In the genomic region with DNA sequence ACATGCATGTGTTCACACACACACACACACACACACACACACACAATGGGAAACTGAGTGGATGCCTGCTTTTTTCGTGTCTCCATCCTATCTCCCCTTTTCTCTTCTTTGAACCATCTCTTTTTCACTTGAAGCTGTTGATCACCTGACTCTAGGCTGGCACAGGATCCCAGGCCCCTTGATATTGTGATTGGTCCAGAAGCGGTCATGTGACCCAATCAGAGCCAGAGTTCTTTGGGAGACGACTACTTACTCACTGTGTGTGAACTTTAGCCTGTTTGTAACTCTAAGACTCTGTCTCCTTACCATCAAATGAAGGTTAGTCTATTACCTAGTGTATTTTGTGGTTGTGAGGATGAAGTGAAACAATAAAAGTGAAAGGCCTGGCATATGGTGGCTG, we compare ENCODE assay signal across 28 cellular contexts.
"Had no signal": no experiment of that assay in that cellular context is flagged by ENCODE, and none has a peak within 500 bp of the region (broad histone marks: within the 10 kb centered on the region; RNA-seq: fewer than 3 reads in every experiment).

No MANE protein-coding gene starts in this region.

- H3K27me3 ChIP-seq: brain microvascular endothelial cell, dorsolateral prefrontal cortex had no signal

- H3K27ac Mint-ChIP-seq: activated CD4-positive, alpha-beta memory T cell treated with anti-CD3 and anti-CD28 coated beads, Interleukin-2, amount 10 ng/mL, durations not matched to agents 7 days and 5 days; activated CD4-positive, alpha-beta T cell treated with anti-CD3 and anti-CD28 coated beads, Interleukin-2, amount 10 ng/mL, durations not matched to agents 7 days and 5 days; activated naive CD8-positive, alpha-beta T cell; activated T-cell treated with anti-CD3 and anti-CD28 coated beads, Interleukin-2, amount 50 U/mL, for 24 hours; activated T-cell treated with anti-CD3 and anti-CD28 coated beads, Interleukin-2, amount 50 U/mL, for 72 hours; dendritic cell treated with granulocyte-macrophage colony-stimulating factor and Interleukin-4, amounts not matched to agents 40 ng/mL and 50 ng/mL, for 4 days; endodermal cell; T-helper 17 cell; T-helper 2 cell treated with Interferon-gamma antibody and Interleukin-4, amounts not matched to agents 5 μg/mL and 100 μg/mL, for 36 hours had no signal

- H3K36me3 Mint-ChIP-seq: activated naive CD8-positive, alpha-beta T cell had no signal

- ATAC-seq: activated T-cell treated with anti-CD3 and anti-CD28 coated beads, Interleukin-2, amount 50 U/mL, for 72 hours; esophagus mucosa; T-helper 17 cell had no signal

- H3K27me3 Mint-ChIP-seq: activated CD4-positive, alpha-beta memory T cell treated with anti-CD3 and anti-CD28 coated beads, Interleukin-2, amount 10 ng/mL, durations not matched to agents 7 days and 5 days; central memory CD8-positive, alpha-beta T cell; T-helper 17 cell had no signal

- H3K9me3 Mint-ChIP-seq: activated CD4-positive, alpha-beta memory T cell treated with anti-CD3 and anti-CD28 coated beads, Interleukin-2, amount 10 ng/mL, durations not matched to agents 7 days and 5 days; activated CD4-positive, alpha-beta T cell treated with anti-CD3 and anti-CD28 coated beads, Interleukin-2, amount 10 ng/mL, durations not matched to agents 7 days and 5 days; activated T-cell treated with anti-CD3 and anti-CD28 coated beads, Interleukin-2, amount 50 U/mL, for 24 hours; activated T-cell treated with anti-CD3 and anti-CD28 coated beads, Interleukin-2, amount 50 U/mL, for 72 hours; central memory CD8-positive, alpha-beta T cell; dendritic cell treated with granulocyte-macrophage colony-stimulating factor and Interleukin-4, amounts not matched to agents 40 ng/mL and 50 ng/mL, for 4 days; endodermal cell; T-helper 2 cell treated with Interferon-gamma antibody and Interleukin-4, amounts not matched to agents 5 μg/mL and 100 μg/mL, for 36 hours had no signal

- DNase-seq: activated CD4-positive, alpha-beta memory T cell treated with anti-CD3 and anti-CD28 coated beads, Interleukin-2, amount 10 ng/mL, durations not matched to agents 7 days and 5 days; activated CD4-positive, alpha-beta T cell treated with anti-CD3 and anti-CD28 coated beads for 1 hour; activated CD4-positive, alpha-beta T cell treated with anti-CD3 and anti-CD28 coated beads for 4 hours; activated CD4-positive, alpha-beta T cell treated with anti-CD3 and anti-CD28 coated beads, Interleukin-2, amount 10 ng/mL, durations not matched to agents 7 days and 5 days; activated CD4-positive, alpha-beta T cell treated with anti-CD3 and anti-CD28 coated beads, Interleukin-2, amount 50 U/mL, for 4 hours; activated CD8-positive, alpha-beta memory T cell treated with anti-CD3 and anti-CD28 coated beads, Interleukin-2, amount 50 U/mL, for 48 hours; activated gamma-delta T cell treated with Interleukin-2 at 50 U/mL for 16 hours; activated naive CD4-positive, alpha-beta T cell treated with anti-CD3 and anti-CD28 coated beads, Interleukin-2, amount 50 U/mL, for 16 hours; activated naive CD4-positive, alpha-beta T cell treated with Interleukin-2 at 50 U/mL for 16 hours; activated T-cell treated with anti-CD3 and anti-CD28 coated beads for 4 hours; activated T-cell treated with anti-CD3 and anti-CD28 coated beads, Interleukin-2, amount 50 U/mL, for 24 hours; activated T-cell treated with anti-CD3 and anti-CD28 coated beads, Interleukin-2, amount 50 U/mL, for 72 hours; amniotic stem cell; anterior cingulate cortex; brain microvascular endothelial cell; dorsolateral prefrontal cortex; effector memory CD4-positive, alpha-beta T cell; endodermal cell; foreskin fibroblast; head of caudate nucleus; T-helper 17 cell; T1000 had no signal

- H3K4me3 Mint-ChIP-seq: activated CD4-positive, alpha-beta memory T cell treated with anti-CD3 and anti-CD28 coated beads, Interleukin-2, amount 10 ng/mL, durations not matched to agents 7 days and 5 days; activated CD4-positive, alpha-beta T cell treated with anti-CD3 and anti-CD28 coated beads, Interleukin-2, amount 10 ng/mL, durations not matched to agents 7 days and 5 days; activated naive CD8-positive, alpha-beta T cell; activated T-cell treated with anti-CD3 and anti-CD28 coated beads, Interleukin-2, amount 50 U/mL, for 24 hours; activated T-cell treated with anti-CD3 and anti-CD28 coated beads, Interleukin-2, amount 50 U/mL, for 72 hours; central memory CD8-positive, alpha-beta T cell; dendritic cell treated with granulocyte-macrophage colony-stimulating factor and Interleukin-4, amounts not matched to agents 40 ng/mL and 50 ng/mL, for 4 days; endodermal cell; T-helper 17 cell; T-helper 2 cell treated with Interferon-gamma antibody and Interleukin-4, amounts not matched to agents 5 μg/mL and 100 μg/mL, for 36 hours had no signal

- H3K4me3 ChIP-seq: coronary artery, dorsolateral prefrontal cortex had no signal

- H3K27ac ChIP-seq: brain microvascular endothelial cell, coronary artery, dorsolateral prefrontal cortex had no signal

- H3K36me3 ChIP-seq: brain microvascular endothelial cell had no signal

- H3K4me1 Mint-ChIP-seq: activated CD4-positive, alpha-beta memory T cell treated with anti-CD3 and anti-CD28 coated beads, Interleukin-2, amount 10 ng/mL, durations not matched to agents 7 days and 5 days; activated CD4-positive, alpha-beta T cell treated with anti-CD3 and anti-CD28 coated beads, Interleukin-2, amount 10 ng/mL, durations not matched to agents 7 days and 5 days; central memory CD8-positive, alpha-beta T cell; endodermal cell; T-helper 17 cell had no signal
